Comparison of ENCODE assay signal across 3 cellular contexts in genomic region chr19:4527377-4527776, GRCh38. TPM values are rescaled to one million over a fixed set of nuclear protein-coding genes. Genes with fewer than 3 reads are reported as not detected.
"Had no signal": no experiment of that assay in that cellular context is flagged by ENCODE, and none has a peak within 500 bp of the region (broad histone marks: within the 10 kb centered on the region; RNA-seq: fewer than 3 reads in every experiment).

No MANE protein-coding gene starts in this region.

RNA-seq across cellular contexts. Expression of gene PLIN5, which starts 7.6 kb away (rescaled TPM):
- total RNA-seq: HT1080, IMR-90 had no signal
- polyA plus RNA-seq: IgD-negative memory B cell, IMR-90 had no signal

RNA-seq across cellular contexts. Expression of gene LRG1, which starts 12.5 kb away (rescaled TPM):
- total RNA-seq: HT1080, IMR-90 had no signal
- polyA plus RNA-seq: IMR-90 had no signal

RNA-seq across cellular contexts. Expression of gene SEMA6B, which starts 32.1 kb away (rescaled TPM):
- polyA plus RNA-seq: IgD-negative memory B cell had no signal
